In the genomic region with DNA sequence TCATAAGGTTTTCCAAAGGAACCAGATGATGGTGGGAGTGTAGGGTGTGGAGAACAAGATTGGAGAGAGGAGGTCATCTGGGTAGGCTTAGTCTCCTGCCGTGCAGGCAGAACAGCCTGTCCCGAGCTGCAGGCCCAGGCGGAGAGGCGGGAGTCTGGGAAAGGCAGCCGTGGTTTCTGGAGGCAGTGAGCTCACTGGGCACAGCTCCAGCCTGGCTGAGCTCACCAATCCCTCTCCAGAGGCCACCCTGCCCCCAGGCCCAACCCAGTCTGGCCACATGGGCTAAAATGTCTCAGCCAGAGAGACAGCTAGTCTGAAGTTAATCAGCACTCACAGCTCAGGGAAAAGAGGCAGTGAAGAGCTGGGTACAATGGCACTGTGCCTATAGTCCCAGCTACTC, we compare ENCODE assay signal across 8 cellular contexts. TPM values are rescaled to one million over a fixed set of nuclear protein-coding genes. Genes with fewer than 3 reads are reported as not detected.
A peak's percentile ranks its signal among the peaks of the same experiment; 100 is the strongest.
DNase-seq lines count a peak whose midpoint lies in the region; ATAC-seq and TF ChIP-seq lines count a peak whose summit lies in the region.

No MANE protein-coding gene starts in this region.

- peaks cover 7% of the 10 kb centered on the region for H3K36me3 Mint-ChIP-seq in activated CD8-positive, alpha-beta T cell treated with anti-CD3 and anti-CD28 coated beads, Interleukin-2, amount 10 ng/mL, durations not matched to agents 7 days and 5 days (ENCODE audit: low read depth)
- H3K36me3 Mint-ChIP-seq in activated T-helper 17 cell treated with anti-CD3 and anti-CD28 coated beads, Interleukin-2, amount 50 U/mL, for 72 hours (ENCODE audit: low read depth): no peaks in the 10 kb centered on the region

- DNase-seq in BJ (ENCODE audit: low read depth) (peak; percentile 90), RPMI7951 (ENCODE audit: low read depth) (peak; percentile 97), fibroblast of the conjunctiva (ENCODE audit: low read depth) (peak; percentile 96), omental fat pad (ENCODE audit: low spot score) (no peak)
- DNase-seq in activated CD8-positive, alpha-beta T cell treated with anti-CD3 and anti-CD28 coated beads, Interleukin-2, amount 10 ng/mL, durations not matched to agents 7 days and 5 days: no peak

- H3K4me1 Mint-ChIP-seq in activated CD8-positive, alpha-beta T cell treated with anti-CD3 and anti-CD28 coated beads, Interleukin-2, amount 10 ng/mL, durations not matched to agents 7 days and 5 days (ENCODE audit: low read depth): no peaks in the 10 kb centered on the region
- H3K4me1 Mint-ChIP-seq in activated T-helper 17 cell treated with anti-CD3 and anti-CD28 coated beads, Interleukin-2, amount 50 U/mL, for 72 hours: no peaks in the 10 kb centered on the region

- POLR2A ChIA-PET in BJ (lab: Charles Lee): interaction anchor here (1.1 kb wide), 1 partner anchor 10 kb away, joined by 4 read pairs; no protein-coding TSS in a partner anchor
- POLR2A ChIA-PET in activated CD8-positive, alpha-beta T cell treated with anti-CD3 and anti-CD28 coated beads, Interleukin-2, amount 10 ng/mL, durations not matched to agents 7 days and 5 days (lab: Charles Lee): no interaction called here

- no peaks in the 10 kb centered on the region for H3K9me3 Mint-ChIP-seq in activated CD8-positive, alpha-beta T cell treated with anti-CD3 and anti-CD28 coated beads, Interleukin-2, amount 10 ng/mL, durations not matched to agents 7 days and 5 days (ENCODE audit: insufficient read depth)
- H3K9me3 Mint-ChIP-seq in activated T-helper 17 cell treated with anti-CD3 and anti-CD28 coated beads, Interleukin-2, amount 50 U/mL, for 72 hours: no peaks in the 10 kb centered on the region

- no peaks in the 10 kb centered on the region for H3K27me3 ChIP-seq in BJ (ENCODE audit: control insufficient read depth, insufficient read depth, low read length)

- TF ChIP-seq CTCF in BJ (IDR thresholded peaks at IDR 0.05; ENCODE audit: insufficient read depth, low read depth, low read length): no peak
- no peak for TF ChIP-seq CTCF in omental fat pad (IDR thresholded peaks at IDR 0.05)

- H3K4me3 Mint-ChIP-seq in activated CD8-positive, alpha-beta T cell treated with anti-CD3 and anti-CD28 coated beads, Interleukin-2, amount 10 ng/mL, durations not matched to agents 7 days and 5 days: no peak overlapping the region
- H3K4me3 Mint-ChIP-seq in activated T-helper 17 cell treated with anti-CD3 and anti-CD28 coated beads, Interleukin-2, amount 50 U/mL, for 72 hours: no peak overlapping the region

- H3K27ac Mint-ChIP-seq in activated CD8-positive, alpha-beta T cell treated with anti-CD3 and anti-CD28 coated beads, Interleukin-2, amount 10 ng/mL, durations not matched to agents 7 days and 5 days: no peak overlapping the region
- no peak overlapping the region for H3K27ac Mint-ChIP-seq in activated T-helper 17 cell treated with anti-CD3 and anti-CD28 coated beads, Interleukin-2, amount 50 U/mL, for 72 hours

- H3K4me3 ChIP-seq in BJ (ENCODE audit: low read depth, low read length): no peak overlapping the region

- peaks cover 2% of the 10 kb centered on the region for H3K27me3 Mint-ChIP-seq in activated CD8-positive, alpha-beta T cell treated with anti-CD3 and anti-CD28 coated beads, Interleukin-2, amount 10 ng/mL, durations not matched to agents 7 days and 5 days (ENCODE audit: low read depth)
- no peaks in the 10 kb centered on the region for H3K27me3 Mint-ChIP-seq in activated T-helper 17 cell treated with anti-CD3 and anti-CD28 coated beads, Interleukin-2, amount 50 U/mL, for 72 hours

- CTCF ChIA-PET in BJ (lab: Yijun Ruan, JAX): interaction anchor here (1.0 to 3.0 kb wide), 6 partner anchors 10 to 152 kb away, joined by 3 to 12 read pairs (median 4); no protein-coding TSS in a partner anchor
- CTCF ChIA-PET in activated CD8-positive, alpha-beta T cell treated with anti-CD3 and anti-CD28 coated beads, Interleukin-2, amount 10 ng/mL, durations not matched to agents 7 days and 5 days (lab: Charles Lee): interaction anchor here (1.1 to 2.4 kb wide), 4 partner anchors 21 to 35 kb away, joined by 3 to 5 read pairs (median 4); no protein-coding TSS in a partner anchor

- ATAC-seq in omental fat pad (ENCODE audit: low FRiP score) (peak; percentile 96), HG03469 (IDR thresholded peaks at IDR 0.05; ENCODE audit: unreplicated experiment) (no peak), GM21528 (IDR thresholded peaks at IDR 0.05; ENCODE audit: low FRiP score, unreplicated experiment) (no peak)
- no peak for ATAC-seq in activated CD8-positive, alpha-beta T cell treated with anti-CD3 and anti-CD28 coated beads, Interleukin-2, amount 10 ng/mL, durations not matched to agents 7 days and 5 days
- ATAC-seq in activated T-helper 17 cell treated with anti-CD3 and anti-CD28 coated beads, Interleukin-2, amount 50 U/mL, for 72 hours (replicated peaks): no peak

- H3K36me3 ChIP-seq in BJ (ENCODE audit: control insufficient read depth, insufficient read depth, low read length): peaks cover 37% of the 10 kb centered on the region

RNA-seq across cellular contexts. Expression of a gene that starts 12.3 kb away (rescaled TPM):
- 372 and 435 TPM in 2 replicates for polyA plus RNA-seq in BJ (2011; rRNA removed)
- polyA minus RNA-seq in BJ (2011; rRNA and poly(A)+ RNA removed): 131 and 175 TPM in 2 replicates
- total RNA-seq in RPMI7951 (2014; rRNA removed; shearing (Covaris generic)): 239 and 264 TPM in 2 replicates
- 10 to 100 TPM; 15.8 to 37.7 (median 25.6) TPM for total RNA-seq in omental fat pad
- total RNA-seq in activated CD8-positive, alpha-beta T cell treated with anti-CD3 and anti-CD28 coated beads, Interleukin-2, amount 10 ng/mL, durations not matched to agents 7 days and 5 days: 10 to 100 TPM; 11.4 to 13.5 TPM
- total RNA-seq in activated T-helper 17 cell treated with anti-CD3 and anti-CD28 coated beads, Interleukin-2, amount 50 U/mL, for 72 hours: 10 to 100 TPM in 1 of 2 donors, 1 to 10 TPM in 1; 8.4 to 22.9 TPM

RNA-seq across cellular contexts. Expression of a gene that starts 42.2 kb away (rescaled TPM):
- 17.1 and 31.0 TPM in 2 replicates for polyA plus RNA-seq in BJ (2011; rRNA removed)
- polyA minus RNA-seq in BJ (2011; rRNA and poly(A)+ RNA removed): 36.3 and 48.2 TPM in 2 replicates
- total RNA-seq in RPMI7951 (2014; rRNA removed; shearing (Covaris generic)): 0.48 TPM in 1 of 2 replicates, not detected in the other
- 10 to 100 TPM; 19.5 to 89.5 (median 23.4) TPM for total RNA-seq in omental fat pad
- total RNA-seq in activated CD8-positive, alpha-beta T cell treated with anti-CD3 and anti-CD28 coated beads, Interleukin-2, amount 10 ng/mL, durations not matched to agents 7 days and 5 days: not detected
- not detected for total RNA-seq in activated T-helper 17 cell treated with anti-CD3 and anti-CD28 coated beads, Interleukin-2, amount 50 U/mL, for 72 hours

Comparison
In these comparisons a context has a peak if more than half of its experiments do, and no peak if none do; other contexts are left out.
1. DNase-seq: peak in BJ (single experiment), RPMI7951 (single experiment) and fibroblast of the conjunctiva (single experiment); none in omental fat pad (single experiment) and activated CD8-positive, alpha-beta T cell treated with anti-CD3 and anti-CD28 coated beads, Interleukin-2, amount 10 ng/mL, durations not matched to agents 7 days and 5 days (single experiment).
2. RNA of a gene that starts 42.2 kb away (total RNA-seq): 19.5 to 89.5 TPM in omental fat pad; 0.48 TPM in RPMI7951, not detected in activated CD8-positive, alpha-beta T cell treated with anti-CD3 and anti-CD28 coated beads, Interleukin-2, amount 10 ng/mL, durations not matched to agents 7 days and 5 days and not detected in activated T-helper 17 cell treated with anti-CD3 and anti-CD28 coated beads, Interleukin-2, amount 50 U/mL, for 72 hours; every median in the first group is over 10 times any median in the second.